ENCODE assay signal across 14 cellular contexts in the genomic region with DNA sequence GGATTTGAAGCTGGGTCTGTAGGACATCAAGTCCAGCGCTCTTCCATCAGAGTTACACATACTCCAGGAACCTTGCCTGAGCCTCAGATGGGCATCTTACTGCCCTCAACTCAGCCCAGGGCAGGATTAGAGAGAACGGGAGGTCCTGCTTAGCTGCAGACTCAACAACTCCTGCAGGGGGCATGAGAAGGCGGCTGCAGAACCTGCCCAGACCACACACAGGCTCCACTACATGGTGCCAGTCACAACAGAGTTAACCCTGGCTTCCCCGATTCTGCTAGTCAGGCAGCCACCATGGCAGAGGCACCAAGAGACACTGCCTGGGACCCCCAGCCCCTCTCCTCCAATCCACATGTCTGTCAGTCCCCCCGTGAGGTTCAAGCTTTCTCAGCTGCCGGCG. TPM values are rescaled to one million over a fixed set of nuclear protein-coding genes. Genes with fewer than 3 reads are reported as not detected.
DNase-seq lines count a peak whose midpoint lies in the region; ATAC-seq and TF ChIP-seq lines count a peak whose summit lies in the region.
"Had no signal": no experiment of that assay in that cellular context is flagged by ENCODE, and none has a peak within 500 bp of the region (broad histone marks: within the 10 kb centered on the region; RNA-seq: fewer than 3 reads in every experiment).

No MANE protein-coding gene starts in this region.

- H3K4me3 ChIP-seq in GM12875 (ENCODE audit: low read depth, low read length): no peak overlapping the region
- H3K4me3 ChIP-seq: body of pancreas had no signal

- peak; percentile 26 for DNase-seq in AG20443 (ENCODE audit: low spot score)
- DNase-seq in RKO (ENCODE audit: low spot score): peak; percentile 24
- peak; percentile 40 for DNase-seq in glutamatergic neuron
- DNase-seq in NCI-H187 treated with DMSO at 0.1 percent for 48 hours (lab: John Stamatoyannopoulos, UW): no peak
- no peak for DNase-seq in NCI-H1092 treated with DMSO at 0.1 percent for 48 hours (lab: John Stamatoyannopoulos, UW)
- DNase-seq: body of pancreas; foreskin melanocyte; GDM1; NCI-H1436; Right ventricle myocardium superior; stimulated activated naive CD4-positive, alpha-beta T cell treated with Interleukin-2 at 50 U/mL for 16 hours had no signal

- peaks cover 14% of the 10 kb centered on the region for H3K4me1 Mint-ChIP-seq in glutamatergic neuron (ENCODE audit: low read depth, unreplicated experiment)

- H3K4me3 Mint-ChIP-seq in glutamatergic neuron (ENCODE audit: unreplicated experiment): no peak overlapping the region

- peak; percentile 34; the same call in 1 of the 2 replicates for TF ChIP-seq CTCF in GM12875 (IDR thresholded peaks at IDR 0.05; ENCODE audit: borderline replicate concordance, insufficient read depth, low read depth, low read length)
- TF ChIP-seq CTCF in glutamatergic neuron (IDR thresholded peaks at IDR 0.05; ENCODE audit: partially characterized antibody, unreplicated experiment): peak; percentile 16

- H3K36me3 Mint-ChIP-seq in glutamatergic neuron (ENCODE audit: unreplicated experiment): no peaks in the 10 kb centered on the region

- H3K27me3 Mint-ChIP-seq in glutamatergic neuron (ENCODE audit: unreplicated experiment): peaks cover 4% of the 10 kb centered on the region

- no peak overlapping the region for H3K27ac Mint-ChIP-seq in glutamatergic neuron (ENCODE audit: unreplicated experiment)

- H3K9me3 Mint-ChIP-seq in glutamatergic neuron (ENCODE audit: unreplicated experiment): peaks cover 9% of the 10 kb centered on the region

- ATAC-seq in HG03342 (IDR thresholded peaks at IDR 0.05; ENCODE audit: unreplicated experiment): no peak
- ATAC-seq in HG03565 (IDR thresholded peaks at IDR 0.05; ENCODE audit: unreplicated experiment): no peak
- ATAC-seq: body of pancreas had no signal

RNA-seq across cellular contexts. Expression of gene CPLX2, which starts 23.9 kb away (rescaled TPM):
- 162 TPM for total RNA-seq in glutamatergic neuron (ENCODE audit: unreplicated experiment)
- total RNA-seq: Right ventricle myocardium superior had no signal

Comparison
In these comparisons a context has a peak if more than half of its experiments do, and no peak if none do; other contexts are left out.
1. DNase-seq: peak in AG20443 (single experiment), RKO (single experiment) and glutamatergic neuron (single experiment); none in NCI-H187 treated with DMSO at 0.1 percent for 48 hours (single experiment) and NCI-H1092 treated with DMSO at 0.1 percent for 48 hours (single experiment).